17 cellular contexts compared by ENCODE assay signal in genomic region chr21:43286196-43286595, GRCh38.
"Had no signal": no experiment of that assay in that cellular context is flagged by ENCODE, and none has a peak within 500 bp of the region (broad histone marks: within the 10 kb centered on the region; RNA-seq: fewer than 3 reads in every experiment).

No MANE protein-coding gene starts in this region.

- H2AFZ ChIP-seq: parathyroid adenoma had no signal

- FAIRE-seq: urothelium cell line had no signal

- H3K9ac ChIP-seq: parathyroid adenoma had no signal

- H3K27ac ChIP-seq: epithelial cell of prostate, esophagus muscularis mucosa, gastrocnemius medialis, heart right ventricle, left ventricle myocardium inferior, parathyroid adenoma had no signal

- H3K36me3 ChIP-seq: esophagus muscularis mucosa, gastrocnemius medialis, heart right ventricle, left ventricle myocardium inferior, prostate gland had no signal

- H3K4me3 ChIP-seq: esophagus muscularis mucosa, gastrocnemius medialis, heart right ventricle, left ventricle myocardium inferior, lung, prostate gland had no signal

- DNase-seq: effector memory CD8-positive, alpha-beta T cell; gastrocnemius medialis; heart right ventricle; hypothalamus; islet precursor cell; mesendoderm; naive B cell; stimulated activated CD4-positive, alpha-beta T cell treated with anti-CD3 and anti-CD28 coated beads, Interleukin-12 subunit alpha, Interleukin-12 subunit beta, amount 100 ng/mL, for 4 hours; stimulated activated naive CD4-positive, alpha-beta T cell treated with Interleukin-2 at 50 U/mL for 16 hours had no signal

- H3K9me3 ChIP-seq: gastrocnemius medialis, prostate gland had no signal

- H3K79me2 ChIP-seq: parathyroid adenoma had no signal

- H3K4me1 ChIP-seq: esophagus muscularis mucosa, gastrocnemius medialis, left ventricle myocardium inferior, prostate gland had no signal

- ATAC-seq: gastrocnemius medialis, heart right ventricle, sciatic nerve had no signal
